Comparison of ENCODE assay signal across 9 cellular contexts in genomic region chr3:185933374-185933950, GRCh38. TPM values are rescaled to one million over a fixed set of nuclear protein-coding genes. Genes with fewer than 3 reads are reported as not detected.
A peak's percentile ranks its signal among the peaks of the same experiment; 100 is the strongest.
DNase-seq lines count a peak whose midpoint lies in the region; ATAC-seq and TF ChIP-seq lines count a peak whose summit lies in the region.
"Had no signal": no experiment of that assay in that cellular context is flagged by ENCODE, and none has a peak within 500 bp of the region (broad histone marks: within the 10 kb centered on the region; RNA-seq: fewer than 3 reads in every experiment).

No MANE protein-coding gene starts in this region.

- no peak overlapping the region for H3K27ac ChIP-seq in BLaER1

- H3K27me3 Mint-ChIP-seq in IgD-negative memory B cell: no peaks in the 10 kb centered on the region
- no peaks in the 10 kb centered on the region for H3K27me3 Mint-ChIP-seq in natural killer cell (ENCODE audit: low read depth in 2 of 2)

- peaks cover 0 to 4% (median 0%) of the 10 kb centered on the region in 3 donors for H3K9me3 Mint-ChIP-seq in IgD-negative memory B cell
- H3K9me3 Mint-ChIP-seq in natural killer cell: no peaks in the 10 kb centered on the region

- H3K27ac Mint-ChIP-seq in IgD-negative memory B cell (peak overlapping the region in 2 of 3 donors; percentile 6 to 99), natural killer cell (peak overlapping the region; percentile 100)

- peaks cover 64 to 74% (median 73%) of the 10 kb centered on the region in 3 donors for H3K4me1 Mint-ChIP-seq in IgD-negative memory B cell
- peaks cover 96 to 97% of the 10 kb centered on the region in 2 donors for H3K4me1 Mint-ChIP-seq in natural killer cell

- peak overlapping the region; percentile 97 to 100 (median 100) for H3K4me3 Mint-ChIP-seq in IgD-negative memory B cell
- H3K4me3 Mint-ChIP-seq in natural killer cell: peak overlapping the region; percentile 100

- peak overlapping the region; percentile 88 for H3K4me2 ChIP-seq in BLaER1

- intact Hi-C loops in natural killer cell (cut with micrococcal nuclease): loop anchor here (5.0 to 10.0 kb wide), 2 partner anchors 269 to 346 kb away; partner anchors contain the start of gene SENP2

- no peak for DNase-seq in choroid plexus epithelial cell (ENCODE audit: low read depth)
- DNase-seq in natural killer cell: no peak
- DNase-seq in NCI-H345 (lab: John Stamatoyannopoulos, UW): no peak
- no peak for DNase-seq in NCI-H82 treated with DMSO at 0.1 percent for 48 hours (lab: John Stamatoyannopoulos, UW; ENCODE audit: unreplicated experiment)
- no peak for DNase-seq in COLO829 (ENCODE audit: low spot score)

- peak overlapping the region; percentile 100 for H3K9ac ChIP-seq in BLaER1

- H3K36me3 Mint-ChIP-seq in IgD-negative memory B cell (peaks cover 4% of the 10 kb centered on the region), natural killer cell (peaks cover 12% of the 10 kb centered on the region)

- no peaks in the 10 kb centered on the region for H3K27me3 ChIP-seq in BLaER1

- peak overlapping the region; percentile 99 for H3K4me3 ChIP-seq in BLaER1
- peak overlapping the region; percentile 100 for H3K4me3 ChIP-seq in choroid plexus epithelial cell (ENCODE audit: low read depth, low read length)

- TF ChIP-seq CTCF in choroid plexus epithelial cell (conservative IDR thresholded peaks at IDR 0.05; ENCODE audit: low read depth, low read length) (no peak), natural killer cell (IDR thresholded peaks at IDR 0.05) (no peak)

- no peaks in the 10 kb centered on the region for H3K9me3 ChIP-seq in BLaER1

- H4K20me1 ChIP-seq in BLaER1: peaks cover 87% of the 10 kb centered on the region

- peaks cover 31% of the 10 kb centered on the region for H3K36me3 ChIP-seq in BLaER1

- H3K4me1 ChIP-seq in BLaER1: peaks cover 65% of the 10 kb centered on the region

- ATAC-seq in natural killer cell (no peak), HG03196 (IDR thresholded peaks at IDR 0.05; ENCODE audit: unreplicated experiment) (no peak)
- ATAC-seq: sciatic nerve had no signal

RNA-seq across cellular contexts. Expression of gene TRA2B, which starts 4.4 kb away (rescaled TPM):
- 358 TPM for polyA plus RNA-seq in IgD-negative memory B cell
- total RNA-seq in natural killer cell: 100 to 1,000 TPM; 565 to 669 (median 596) TPM
